ENCODE assay signal across 1 cellular context in the genomic region with DNA sequence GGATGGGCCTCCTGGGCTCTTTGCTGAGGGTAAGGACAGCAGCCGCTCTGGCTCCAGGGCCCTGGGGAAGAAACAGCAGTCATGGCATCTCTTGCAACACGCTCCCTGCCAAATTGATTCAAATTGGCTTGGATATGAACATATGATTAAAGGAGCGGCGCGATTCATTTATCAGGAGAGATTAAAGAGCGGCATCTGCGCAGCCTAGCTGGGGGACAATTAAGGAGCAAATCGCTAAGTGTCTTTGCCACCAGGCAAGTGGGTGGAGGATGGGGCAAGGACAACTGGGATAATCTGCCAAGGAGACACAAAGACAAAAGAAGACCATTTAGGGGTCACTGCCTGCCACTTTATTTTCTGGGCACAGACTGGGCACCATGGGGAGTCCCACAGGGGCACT.
TF ChIP-seq lines count a peak whose summit lies in the region.

No MANE protein-coding gene starts in this region.

TF ChIP-seq in H1, 55 proteins besides CTCF, POLR2A, EP300 and RAD21:
- no peak for TF ChIP-seq CBX5 (IDR thresholded peaks at IDR 0.05; ENCODE audit: low read depth, low read length)
